Comparison of ENCODE assay signal across 22 cellular contexts in the genomic region with DNA sequence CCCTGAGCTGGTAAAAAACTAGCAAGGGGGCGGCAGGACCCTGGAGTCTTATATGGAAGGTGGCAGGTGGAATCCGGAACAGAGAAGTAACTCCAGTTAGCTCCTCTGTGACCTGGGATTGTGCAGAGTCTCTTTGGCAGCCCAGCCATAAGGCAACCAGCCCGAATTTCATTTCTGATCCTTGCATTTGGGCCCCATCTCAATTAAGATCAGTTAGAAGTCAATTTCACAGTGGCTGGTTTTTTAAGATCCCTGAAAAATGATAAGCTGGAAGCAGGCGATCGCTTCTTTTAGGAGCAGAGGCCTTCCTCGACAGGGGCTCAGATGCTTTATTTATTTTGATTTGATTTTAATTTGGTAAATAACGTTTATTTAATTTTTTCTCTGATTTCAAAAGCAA.
"Had no signal": no experiment of that assay in that cellular context is flagged by ENCODE, and none has a peak within 500 bp of the region (broad histone marks: within the 10 kb centered on the region; RNA-seq: fewer than 3 reads in every experiment).

No MANE protein-coding gene starts in this region.

- DNase-seq: IMR-90, Karpas-422, KG1, MG63, NCI-H1092, NCI-H1105 treated with DMSO at 0.1 percent for 48 hours, NCI-H1417 treated with DMSO at 0.1 percent for 48 hours, NCI-H187, NCI-H2029, NCI-H2081 treated with DMSO at 0.1 percent for 48 hours, NCI-H2171, NCI-H226, NCI-H446, NCI-H510A, NCI-H524 treated with DMSO at 0.1 percent for 48 hours, NCI-H69, NCI-H774, Right ventricle myocardium superior, RPMI8226, SIG-M5 had no signal

- H3K9me3 ChIP-seq: MG63, SJSA1 had no signal

- H3K4me3 ChIP-seq: MG63, SJSA1 had no signal

- ATAC-seq: HepG2 had no signal

- H3K27me3 ChIP-seq: MG63, SJSA1 had no signal

- H3K36me3 ChIP-seq: MG63, SJSA1 had no signal

- H3K27ac ChIP-seq: SJSA1 had no signal
